Comparison of ENCODE assay signal across 24 cellular contexts in genomic region chr11:44971185-44971584, GRCh38.
"Had no signal": no experiment of that assay in that cellular context is flagged by ENCODE, and none has a peak within 500 bp of the region (broad histone marks: within the 10 kb centered on the region; RNA-seq: fewer than 3 reads in every experiment).

No MANE protein-coding gene starts in this region.

- H3K9me3 ChIP-seq: ascending aorta, body of pancreas had no signal

- DNase-seq: activated CD4-positive, alpha-beta memory T cell treated with anti-CD3 and anti-CD28 coated beads for 36 hours; activated CD4-positive, alpha-beta T cell treated with anti-CD3 and anti-CD28 coated beads, Interleukin-2, amount 10 ng/mL, durations not matched to agents 7 days and 5 days; activated CD4-positive, CD25-positive, alpha-beta regulatory T cell; activated CD8-positive, alpha-beta memory T cell treated with anti-CD3 and anti-CD28 coated beads for 24 hours; activated effector memory CD4-positive, alpha-beta T cell treated with anti-CD3 and anti-CD28 coated beads, Interleukin-2, amount 50 U/mL, for 16 hours; activated naive CD4-positive, alpha-beta T cell treated with Interleukin-2 at 50 U/mL for 16 hours; activated naive CD8-positive, alpha-beta T cell treated with anti-CD3 and anti-CD28 coated beads, Interleukin-2, amount 50 U/mL, for 24 hours; activated T-cell treated with anti-CD3 and anti-CD28 coated beads, Interleukin-2, amount 50 U/mL, for 4 hours; amniotic stem cell; body of pancreas; Kasumi-1; KBM-7; NCI-H1105 treated with DMSO at 0.1 percent for 48 hours; NCI-H1436 treated with DMSO at 0.1 percent for 48 hours; NCI-H187; NCI-H2081; NCI-H510A treated with DMSO at 0.1 percent for 48 hours; NCI-H69; PC-3; T-cell had no signal

- H3K27me3 ChIP-seq: ascending aorta, body of pancreas had no signal

- H3K4me3 ChIP-seq: ascending aorta, body of pancreas, SK-N-MC had no signal

- H3K27ac ChIP-seq: ascending aorta, body of pancreas, SK-N-MC, VCaP had no signal

- ATAC-seq: activated naive CD4-positive, alpha-beta T cell treated with anti-CD3 and anti-CD28 coated beads, Interleukin-2, amount 50 U/mL, for 72 hours; activated naive CD8-positive, alpha-beta T cell treated with anti-CD3 and anti-CD28 coated beads, Interleukin-2, amount 50 U/mL, for 24 hours; activated T-cell treated with anti-CD3 and anti-CD28 coated beads, Interleukin-2, amount 50 U/mL, for 4 hours; body of pancreas; PC-3; T-cell had no signal

- H3K36me3 ChIP-seq: ascending aorta had no signal
